16 cellular contexts compared by ENCODE assay signal in the genomic region with DNA sequence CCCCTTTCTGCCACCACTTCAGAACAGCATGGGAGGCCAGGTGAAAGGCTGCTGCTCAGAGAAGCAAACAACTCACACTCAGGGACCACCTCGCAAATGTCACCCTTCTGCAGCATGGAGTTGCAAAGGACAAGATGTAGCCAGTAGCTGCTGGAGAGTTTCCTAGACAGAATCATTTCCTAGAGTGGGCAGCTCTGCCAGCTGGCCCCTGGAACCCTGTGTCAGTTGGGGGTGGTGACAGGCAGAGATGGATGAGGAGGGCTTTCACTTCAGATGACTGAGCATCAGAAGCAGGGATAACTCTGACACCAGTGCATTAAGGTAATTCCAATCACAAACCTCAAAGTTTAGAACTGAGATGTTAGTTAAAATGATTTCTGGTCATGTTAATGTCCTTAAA. TPM values are rescaled to one million over a fixed set of nuclear protein-coding genes. Genes with fewer than 3 reads are reported as not detected.
A peak's percentile ranks its signal among the peaks of the same experiment; 100 is the strongest.
DNase-seq lines count a peak whose midpoint lies in the region; ATAC-seq and TF ChIP-seq lines count a peak whose summit lies in the region.
"Had no signal": no experiment of that assay in that cellular context is flagged by ENCODE, and none has a peak within 500 bp of the region (broad histone marks: within the 10 kb centered on the region; RNA-seq: fewer than 3 reads in every experiment).

No MANE protein-coding gene starts in this region.

- H3K36me3 ChIP-seq in adrenal gland (replicated peaks in 1 of 2) (peaks cover 0 to 89% of the 10 kb centered on the region in 2 donors), left ventricle myocardium inferior (peaks cover 85% of the 10 kb centered on the region), skeletal muscle tissue (ENCODE audit: control insufficient read depth in 3 of 3, insufficient read depth in 3 of 3, low read length in 3 of 3) (peaks cover 57 to 60% (median 60%) of the 10 kb centered on the region in 3 donors)

- H3K4me1 Mint-ChIP-seq in HFFc6 (ENCODE audit: low read depth) (peaks cover 52% of the 10 kb centered on the region), WTC11 (no peaks in the 10 kb centered on the region)

- no peak for TF ChIP-seq POLR2A in adrenal gland (IDR thresholded peaks at IDR 0.05)

- no peak overlapping the region for H3K9ac ChIP-seq in skeletal muscle tissue (ENCODE audit: low read depth in 1 of 3, low read length in 3 of 3)

- H3K4me3 Mint-ChIP-seq in HFFc6 (no peak overlapping the region), WTC11 (no peak overlapping the region)

- peaks cover 38% of the 10 kb centered on the region for H3K36me3 Mint-ChIP-seq in HFFc6 (ENCODE audit: low read depth)
- peaks cover 78% of the 10 kb centered on the region for H3K36me3 Mint-ChIP-seq in WTC11

- DNase-seq in HFFc6, result no peak
- DNase-seq in adrenal gland, result no peak
- DNase-seq in left ventricle myocardium inferior, result no peak
- no peak for DNase-seq in HEK293T (ENCODE audit: extremely low spot score)
- DNase-seq in WTC11 (ENCODE audit: low spot score), result no peak
- DNase-seq: activated CD4-positive, alpha-beta T cell treated with anti-CD3 and anti-CD28 coated beads, Interleukin-2, amount 50 U/mL, for 4 hours; KG1; NCI-H1105; NCI-H345; testis had no signal

- H3K27ac ChIP-seq in adrenal gland, result peak overlapping the region in 3 of 5 donors; percentile 38 to 91 (median 88)
- H3K27ac ChIP-seq in left ventricle myocardium inferior (replicated peaks), result peak overlapping the region; percentile 76
- peak overlapping the region; percentile 74 for H3K27ac ChIP-seq in skeletal muscle tissue (ENCODE audit: low read depth, low read length)
- H3K27ac ChIP-seq: SJSA1, testis had no signal

- ATAC-seq in HG02763 (IDR thresholded peaks at IDR 0.05; ENCODE audit: unreplicated experiment), result no peak
- ATAC-seq in WTC11, result no peak
- no peak for ATAC-seq in GM18909 (IDR thresholded peaks at IDR 0.05; ENCODE audit: poor library complexity, unreplicated experiment)

- TF ChIP-seq CTCF in HFFc6 (IDR thresholded peaks at IDR 0.05), result no peak
- TF ChIP-seq CTCF in adrenal gland (IDR thresholded peaks at IDR 0.05), result no peak
- no peak for TF ChIP-seq CTCF in left ventricle myocardium inferior (IDR thresholded peaks at IDR 0.05; ENCODE audit: borderline replicate concordance)
- no peak for TF ChIP-seq CTCF in WTC11 (IDR thresholded peaks at IDR 0.05)

- intact Hi-C loops in adrenal gland (cut with DNase I), result loop anchor here (5.0 to 10.0 kb wide), 2 partner anchors 106 to 288 kb away; no protein-coding TSS in a partner anchor
- intact Hi-C loops in left ventricle myocardium inferior (cut with micrococcal nuclease), result loop anchor here (10.0 kb wide), 1 partner anchor 108 kb away; a partner anchor contains a TSS

- H3K27ac Mint-ChIP-seq in HFFc6 (peak overlapping the region; percentile 61), WTC11 (no peak overlapping the region)

- H3K4me3 ChIP-seq in adrenal gland (no peak overlapping the region), left ventricle myocardium inferior (no peak overlapping the region), skeletal muscle tissue (ENCODE audit: low read length in 3 of 3) (no peak overlapping the region)
- H3K4me3 ChIP-seq: prostate gland, SJSA1, testis had no signal

- no peaks in the 10 kb centered on the region for H3K9me3 ChIP-seq in adrenal gland (replicated peaks in 1 of 3)
- H3K9me3 ChIP-seq in left ventricle myocardium inferior (replicated peaks), result no peaks in the 10 kb centered on the region
- no peaks in the 10 kb centered on the region for H3K9me3 ChIP-seq in skeletal muscle tissue (ENCODE audit: control insufficient read depth in 3 of 3, low read length in 3 of 3)
- H3K9me3 ChIP-seq: prostate gland, SJSA1, testis had no signal

- H3K27me3 ChIP-seq in adrenal gland (no peaks in the 10 kb centered on the region), left ventricle myocardium inferior (ENCODE audit: low read depth) (no peaks in the 10 kb centered on the region), skeletal muscle tissue (ENCODE audit: control insufficient read depth in 3 of 3, insufficient read depth in 3 of 3, low read length in 3 of 3) (no peaks in the 10 kb centered on the region)
- H3K27me3 ChIP-seq: SJSA1, testis had no signal

- 89 to 100% (median 89%) methylated on average over 1 of the region's 1 CpG; no CpG with 5 or more reads in 1 of the 4 donors for WGBS in adrenal gland, 4 donors

- no peaks in the 10 kb centered on the region for H3K9me3 Mint-ChIP-seq in HFFc6
- no peaks in the 10 kb centered on the region for H3K9me3 Mint-ChIP-seq in WTC11

- POLR2A ChIA-PET in HEK293T (lab: Yijun Ruan, JAX) (no interaction called here), WTC11 (lab: Charles Lee) (no interaction called here)

- H3K27me3 Mint-ChIP-seq in HFFc6 (ENCODE audit: insufficient read depth), result no peaks in the 10 kb centered on the region
- H3K27me3 Mint-ChIP-seq in WTC11 (ENCODE audit: low read depth), result no peaks in the 10 kb centered on the region

- H3K4me1 ChIP-seq in adrenal gland (replicated peaks in 1 of 2) (peaks cover 26 to 52% of the 10 kb centered on the region in 2 donors), left ventricle myocardium inferior (peaks cover 85% of the 10 kb centered on the region), skeletal muscle tissue (ENCODE audit: control insufficient read depth in 3 of 3, insufficient read depth in 3 of 3, low read length in 3 of 3) (peaks cover 39 to 75% (median 68%) of the 10 kb centered on the region in 3 donors)

- CTCF ChIA-PET in HEK293T (lab: Yijun Ruan, JAX) (no interaction called here), WTC11 (lab: Charles Lee) (interaction anchor here (0.8 kb wide), 1 partner anchor 289 kb away, joined by 3 read pairs; no protein-coding TSS in a partner anchor)

TF ChIP-seq in HEK293T, 16 proteins besides CTCF, POLR2A, EP300 and RAD21:
- no peak for TF ChIP-seq LEF1 (IDR thresholded peaks at IDR 0.05; ENCODE audit: borderline replicate concordance)
- TF ChIP-seq TARDBP (IDR thresholded peaks at IDR 0.05), result no peak
- TF ChIP-seq SUZ12 (IDR thresholded peaks at IDR 0.05), result no peak
- no peak for TF ChIP-seq NFRKB (IDR thresholded peaks at IDR 0.05)
- no peak for TF ChIP-seq ELF4 (IDR thresholded peaks at IDR 0.05)
- TF ChIP-seq, protein P1, sequence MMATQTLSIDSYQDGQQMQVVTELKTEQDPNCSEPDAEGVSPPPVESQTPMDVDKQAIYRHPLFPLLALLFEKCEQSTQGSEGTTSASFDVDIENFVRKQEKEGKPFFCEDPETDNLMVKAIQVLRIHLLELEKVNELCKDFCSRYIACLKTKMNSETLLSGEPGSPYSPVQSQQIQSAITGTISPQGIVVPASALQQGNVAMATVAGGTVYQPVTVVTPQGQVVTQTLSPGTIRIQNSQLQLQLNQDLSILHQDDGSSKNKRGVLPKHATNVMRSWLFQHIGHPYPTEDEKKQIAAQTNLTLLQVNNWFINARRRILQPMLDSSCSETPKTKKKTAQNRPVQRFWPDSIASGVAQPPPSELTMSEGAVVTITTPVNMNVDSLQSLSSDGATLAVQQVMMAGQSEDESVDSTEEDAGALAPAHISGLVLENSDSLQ (IDR thresholded peaks at IDR 0.05), result no peak
- no peak for TF ChIP-seq FOXM1 (IDR thresholded peaks at IDR 0.05; ENCODE audit: borderline replicate concordance)
- no peak for TF ChIP-seq BHLHE40 (IDR thresholded peaks at IDR 0.05; ENCODE audit: borderline replicate concordance)
- no peak for TF ChIP-seq ZNF384 (IDR thresholded peaks at IDR 0.05)
- TF ChIP-seq HDGF (IDR thresholded peaks at IDR 0.05; ENCODE audit: borderline replicate concordance), result no peak
- TF ChIP-seq L3MBTL2 (conservative IDR thresholded peaks at IDR 0.05), result no peak

TF ChIP-seq in WTC11, 78 proteins besides CTCF, POLR2A, EP300 and RAD21 (continues in another document):
- TF ChIP-seq, protein P2, sequence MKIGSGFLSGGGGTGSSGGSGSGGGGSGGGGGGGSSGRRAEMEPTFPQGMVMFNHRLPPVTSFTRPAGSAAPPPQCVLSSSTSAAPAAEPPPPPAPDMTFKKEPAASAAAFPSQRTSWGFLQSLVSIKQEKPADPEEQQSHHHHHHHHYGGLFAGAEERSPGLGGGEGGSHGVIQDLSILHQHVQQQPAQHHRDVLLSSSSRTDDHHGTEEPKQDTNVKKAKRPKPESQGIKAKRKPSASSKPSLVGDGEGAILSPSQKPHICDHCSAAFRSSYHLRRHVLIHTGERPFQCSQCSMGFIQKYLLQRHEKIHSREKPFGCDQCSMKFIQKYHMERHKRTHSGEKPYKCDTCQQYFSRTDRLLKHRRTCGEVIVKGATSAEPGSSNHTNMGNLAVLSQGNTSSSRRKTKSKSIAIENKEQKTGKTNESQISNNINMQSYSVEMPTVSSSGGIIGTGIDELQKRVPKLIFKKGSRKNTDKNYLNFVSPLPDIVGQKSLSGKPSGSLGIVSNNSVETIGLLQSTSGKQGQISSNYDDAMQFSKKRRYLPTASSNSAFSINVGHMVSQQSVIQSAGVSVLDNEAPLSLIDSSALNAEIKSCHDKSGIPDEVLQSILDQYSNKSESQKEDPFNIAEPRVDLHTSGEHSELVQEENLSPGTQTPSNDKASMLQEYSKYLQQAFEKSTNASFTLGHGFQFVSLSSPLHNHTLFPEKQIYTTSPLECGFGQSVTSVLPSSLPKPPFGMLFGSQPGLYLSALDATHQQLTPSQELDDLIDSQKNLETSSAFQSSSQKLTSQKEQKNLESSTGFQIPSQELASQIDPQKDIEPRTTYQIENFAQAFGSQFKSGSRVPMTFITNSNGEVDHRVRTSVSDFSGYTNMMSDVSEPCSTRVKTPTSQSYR (CRISPR knock-in tag; IDR thresholded peaks at IDR 0.05), result no peak
- TF ChIP-seq, protein P3, sequence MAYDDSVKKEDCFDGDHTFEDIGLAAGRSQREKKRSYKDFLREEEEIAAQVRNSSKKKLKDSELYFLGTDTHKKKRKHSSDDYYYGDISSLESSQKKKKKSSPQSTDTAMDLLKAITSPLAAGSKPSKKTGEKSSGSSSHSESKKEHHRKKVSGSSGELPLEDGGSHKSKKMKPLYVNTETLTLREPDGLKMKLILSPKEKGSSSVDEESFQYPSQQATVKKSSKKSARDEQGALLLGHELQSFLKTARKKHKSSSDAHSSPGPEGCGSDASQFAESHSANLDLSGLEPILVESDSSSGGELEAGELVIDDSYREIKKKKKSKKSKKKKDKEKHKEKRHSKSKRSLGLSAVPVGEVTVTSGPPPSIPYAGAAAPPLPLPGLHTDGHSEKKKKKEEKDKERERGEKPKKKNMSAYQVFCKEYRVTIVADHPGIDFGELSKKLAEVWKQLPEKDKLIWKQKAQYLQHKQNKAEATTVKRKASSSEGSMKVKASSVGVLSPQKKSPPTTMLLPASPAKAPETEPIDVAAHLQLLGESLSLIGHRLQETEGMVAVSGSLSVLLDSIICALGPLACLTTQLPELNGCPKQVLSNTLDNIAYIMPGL (CRISPR knock-in tag; IDR thresholded peaks at IDR 0.05), result no peak

RNA-seq across cellular contexts. Expression of a gene that starts 34.4 kb away (rescaled TPM):
- total RNA-seq in HFFc6 (2021; fragmentation: NEBNext Ultra II Directional; extraction: Animal tissue kit (Norgen Biotek cat#: 25700)), result under 1 TPM in 3 of 6 experiments, not detected in 3; 0.13 to 0.37 (median 0.14) TPM
- 1 to 10 TPM in 1 of 8 donors, under 1 TPM in 5, not detected in 2; 0.43 to 7.5 (median 0.62) TPM for total RNA-seq in adrenal gland
- under 1 TPM; 0.24 to 0.44 (median 0.31) TPM for polyA plus RNA-seq in adrenal gland
- not detected for total RNA-seq in left ventricle myocardium inferior
- total RNA-seq in skeletal muscle tissue, result not detected
- 27.1 to 31.3 TPM (median 29.9 TPM) in 3 replicates for total RNA-seq in WTC11 (2021)
- total RNA-seq: dermis microvascular lymphatic vessel endothelial cell had no signal
